21 cellular contexts compared by ENCODE assay signal in the genomic region with DNA sequence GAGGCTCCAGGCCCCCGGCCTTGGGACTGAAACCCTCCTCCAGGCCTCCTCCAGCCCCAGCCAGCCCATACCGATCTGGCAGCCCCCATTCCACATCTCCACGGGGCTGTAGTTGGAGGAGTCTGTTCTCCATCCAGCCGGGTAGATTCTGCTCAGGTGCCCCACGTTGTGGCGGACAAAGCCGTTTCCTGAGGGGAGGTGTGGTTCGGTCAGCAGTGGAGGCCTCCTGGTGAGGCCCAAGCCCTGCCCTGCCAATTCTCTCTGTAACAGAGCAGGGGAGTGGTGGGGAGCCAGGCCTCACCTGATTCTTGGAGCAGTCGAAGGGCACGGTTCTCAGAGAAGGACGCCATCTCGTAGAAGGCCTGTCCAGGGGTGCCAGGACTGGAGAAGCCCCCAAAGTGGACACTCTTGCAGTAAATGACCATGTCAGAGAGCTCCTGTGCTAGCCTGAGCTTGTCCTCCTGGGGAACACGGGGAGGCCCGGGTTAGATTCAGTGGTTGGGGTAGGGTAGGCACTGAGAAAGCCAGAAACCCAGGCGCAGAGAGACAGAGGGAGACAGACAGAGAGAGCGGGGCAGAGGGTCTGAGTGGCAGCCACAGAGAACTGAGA. TPM values are rescaled to one million over a fixed set of nuclear protein-coding genes. Genes with fewer than 3 reads are reported as not detected.
"Had no signal": no experiment of that assay in that cellular context is flagged by ENCODE, and none has a peak within 500 bp of the region (broad histone marks: within the 10 kb centered on the region; RNA-seq: fewer than 3 reads in every experiment).

No MANE protein-coding gene starts in this region.

- H3K4me3 Mint-ChIP-seq: activated CD4-positive, alpha-beta T cell treated with anti-CD3 and anti-CD28 coated beads for 36 hours; brain; neural progenitor cell; WTC11 had no signal

- H3K27ac ChIP-seq: neural progenitor cell, prostate gland, right atrium auricular region, upper lobe of right lung had no signal

- H3K4me1 ChIP-seq: neural progenitor cell had no signal

- H3K9me3 ChIP-seq: prostate gland, right atrium auricular region, upper lobe of right lung had no signal

- H3K36me3 ChIP-seq: neural progenitor cell had no signal

- H3K9ac ChIP-seq: neural progenitor cell had no signal

- ATAC-seq: activated CD4-positive, alpha-beta T cell treated with anti-CD3 and anti-CD28 coated beads for 36 hours; left lobe of liver; upper lobe of right lung; WTC11 had no signal

- DNase-seq: activated CD4-positive, alpha-beta T cell treated with anti-CD3 and anti-CD28 coated beads for 36 hours; activated CD4-positive, alpha-beta T cell treated with anti-CD3 and anti-CD28 coated beads, Interleukin-2, amount 50 U/mL, for 48 hours; anterior cingulate cortex; central memory CD4-positive, alpha-beta T cell; dorsolateral prefrontal cortex; foreskin melanocyte; glutamatergic neuron; hypothalamus; islet precursor cell; mammary epithelial cell; midbrain; small intestine; stimulated activated CD4-positive, alpha-beta T cell treated with anti-CD3 and anti-CD28 coated beads, Interleukin-4, amount 100 ng/mL, for 1 hour; upper lobe of right lung had no signal

- H3K27me3 ChIP-seq: dorsolateral prefrontal cortex, neural progenitor cell, right atrium auricular region, upper lobe of right lung had no signal

- H3K27ac Mint-ChIP-seq: activated CD4-positive, alpha-beta T cell treated with anti-CD3 and anti-CD28 coated beads for 36 hours; brain; neural progenitor cell; WTC11 had no signal

- H2AFZ ChIP-seq: neural progenitor cell had no signal

- H3K4me3 ChIP-seq: dorsolateral prefrontal cortex, neural progenitor cell, prostate gland, right atrium auricular region, upper lobe of right lung had no signal

- H3K27me3 Mint-ChIP-seq: activated CD4-positive, alpha-beta T cell treated with anti-CD3 and anti-CD28 coated beads for 36 hours; brain had no signal

- H3K4me2 ChIP-seq: neural progenitor cell had no signal

- H3K9me3 Mint-ChIP-seq: brain, neural progenitor cell, WTC11 had no signal

RNA-seq across cellular contexts. Expression of gene DLEC1, which starts 29.9 kb away (rescaled TPM):
- total RNA-seq: epithelial cell of proximal tubule had no signal
- polyA plus RNA-seq: mammary epithelial cell had no signal
